Comparison of ENCODE assay signal across 8 cellular contexts in genomic region chr3:115922681-115923347, GRCh38.
A peak's percentile ranks its signal among the peaks of the same experiment; 100 is the strongest.
DNase-seq lines count a peak whose midpoint lies in the region; ATAC-seq, FAIRE-seq and TF ChIP-seq lines count a peak whose summit lies in the region.
"Had no signal": no experiment of that assay in that cellular context is flagged by ENCODE, and none has a peak within 500 bp of the region (broad histone marks: within the 10 kb centered on the region; RNA-seq: fewer than 3 reads in every experiment).

No MANE protein-coding gene starts in this region.

- in situ Hi-C loops in GM12878 (cut with MboI) = no loop called here

- SMC1A ChIA-PET in GM12878 (lab: Charles Lee; ENCODE audit: uncharacterized antibody, unreplicated experiment) = interaction anchor here (0.6 to 2.5 kb wide), 3 partner anchors 9 to 136 kb away, joined by 3 to 14 read pairs (median 4); no protein-coding TSS in a partner anchor

- H2AFZ ChIP-seq in GM12878 (ENCODE audit: control insufficient read depth, low read depth, low read length) (no peak overlapping the region), neural cell (ENCODE audit: low read depth, low read length) (no peak overlapping the region)

- POLR2A ChIA-PET in GM12878 (lab: Charles Lee) = no interaction called here

- no peaks in the 10 kb centered on the region for H3K36me3 ChIP-seq in GM12878 (ENCODE audit: control insufficient read depth in 2 of 2, insufficient read depth in 2 of 2, low read length in 1 of 2)
- H3K36me3 ChIP-seq in neural cell (ENCODE audit: insufficient read depth, low read length) = no peaks in the 10 kb centered on the region
- H3K36me3 ChIP-seq in esophagus squamous epithelium = no peaks in the 10 kb centered on the region

- H3K27me3 ChIP-seq in GM12878 (replicated peaks in 1 of 2; ENCODE audit: control insufficient read depth in 2 of 2, insufficient read depth in 2 of 2, low read length in 1 of 2) (no peaks in the 10 kb centered on the region), neural cell (ENCODE audit: insufficient read depth, low read depth, low read length) (no peaks in the 10 kb centered on the region), esophagus squamous epithelium (peaks cover 0 to 5% (median 0%) of the 10 kb centered on the region in 4 donors)

- TF ChIP-seq POLR2A in GM12878 (IDR thresholded peaks at IDR 0.05; ENCODE audit: low read depth, low read length) (no peak), esophagus squamous epithelium (IDR thresholded peaks at IDR 0.05) (no peak)

- no TSS peak for BruUV-seq in GM12878 (replicated peaks; lab: Mats Ljungman, UMichigan)

- FAIRE-seq in GM12878 (lab: Jason Lieb, UNC) = peak; percentile 52

- CTCF ChIA-PET in GM12878 (lab: Yijun Ruan, JAX) = interaction anchor here (1.1 to 1.7 kb wide), 5 partner anchors 9 to 89 kb away, joined by 3 to 7 read pairs (median 3); no protein-coding TSS in a partner anchor

- WGBS in GM12878 (ENCODE audit: insufficient coverage, insufficient replicate concordance, low lambda C conversion rate, missing lambda C conversion rate) = 37% methylated on average over 1 of the region's 1 CpG
- WGBS in esophagus squamous epithelium, 2 donors = 82 to 100% methylated on average over 1 of the region's 1 CpG

- H3K4me2 ChIP-seq in GM12878 (ENCODE audit: control insufficient read depth, insufficient read depth) = no peak overlapping the region
- no peak overlapping the region for H3K4me2 ChIP-seq in neural cell (ENCODE audit: low read length)

- H3K27ac ChIP-seq in GM12878 (ENCODE audit: control insufficient read depth, insufficient read depth) (no peak overlapping the region), neural cell (ENCODE audit: low read length) (no peak overlapping the region), esophagus squamous epithelium (no peak overlapping the region)

- H3K9ac ChIP-seq in GM12878 (ENCODE audit: control insufficient read depth, insufficient read depth, low read length) (no peak overlapping the region), neural cell (ENCODE audit: low read length) (no peak overlapping the region)

- no peaks in the 10 kb centered on the region for H3F3A ChIP-seq in neural cell (ENCODE audit: insufficient read depth, low read length, poor library complexity, severe bottlenecking)

- TF ChIP-seq EP300 in Ishikawa (IDR thresholded peaks at IDR 0.05; ENCODE audit: borderline replicate concordance) = no peak
- no peak for TF ChIP-seq EP300 in GM12878 (IDR thresholded peaks at IDR 0.05; ENCODE audit: borderline replicate concordance in 1 of 2, control insufficient read depth in 1 of 2, low read depth in 2 of 2, low read length in 2 of 2)
- no peak for TF ChIP-seq EP300 in neural cell (conservative IDR thresholded peaks at IDR 0.05; ENCODE audit: poor library complexity, severe bottlenecking)

- ATAC-seq in GM12878 = peak; percentile 73

- H4K20me1 ChIP-seq in GM12878 (ENCODE audit: control insufficient read depth, insufficient read depth) (no peaks in the 10 kb centered on the region), neural cell (ENCODE audit: insufficient read depth) (no peaks in the 10 kb centered on the region)

- peak; percentile 30; the same call in 1 of the 2 replicates for TF ChIP-seq RAD21 in Ishikawa (IDR thresholded peaks at IDR 0.05; ENCODE audit: low read depth)
- peak; percentile 22; the same call in 1 of the 2 replicates for TF ChIP-seq RAD21 in GM12878 (IDR thresholded peaks at IDR 0.05; ENCODE audit: insufficient read depth, low read depth, low read length)
- peak; percentile 22 for TF ChIP-seq RAD21 in neural cell (conservative IDR thresholded peaks at IDR 0.05)

- no peaks in the 10 kb centered on the region for H3K79me2 ChIP-seq in GM12878 (ENCODE audit: control insufficient read depth, insufficient read depth, low read length)
- no peaks in the 10 kb centered on the region for H3K79me2 ChIP-seq in neural cell (replicated peaks; ENCODE audit: insufficient read depth, low read length)

- no peaks in the 10 kb centered on the region for H3K9me2 ChIP-seq in neural cell (ENCODE audit: insufficient read depth, low read length)

- H3K4me3 ChIP-seq in GM12878 (no peak overlapping the region), neural cell (ENCODE audit: low read length) (no peak overlapping the region), esophagus squamous epithelium (no peak overlapping the region)

- TF ChIP-seq CTCF in GM12874 (IDR thresholded peaks at IDR 0.05; ENCODE audit: insufficient read depth, low read depth, low read length) = peak; percentile 44; the same call in 1 of the 2 replicates
- TF ChIP-seq CTCF in GM12878 (IDR thresholded peaks at IDR 0.05 in 2 of 3, conservative IDR thresholded peaks at IDR 0.05 in 1 of 3; ENCODE audit: control insufficient read depth in 2 of 3, extremely low read depth in 1 of 3, insufficient read depth in 1 of 3, low read depth in 3 of 3, low read length in 3 of 3) = peak; percentile 32 to 48 (median 40); a peak in 4 of 6 replicates
- TF ChIP-seq CTCF in neural cell (IDR thresholded peaks at IDR 0.05; ENCODE audit: poor library complexity, severe bottlenecking) = peak; percentile 39
- TF ChIP-seq CTCF in esophagus squamous epithelium (IDR thresholded peaks at IDR 0.05) = peak in 3 of 6 experiments; percentile 13 to 48 (median 19)

- RAD21 ChIA-PET in GM12878 (lab: Charles Lee; ENCODE audit: unreplicated experiment) = no interaction called here

- H3K9me3 ChIP-seq in GM12878 (replicated peaks; ENCODE audit: control insufficient read depth, insufficient read depth, low read length) (no peaks in the 10 kb centered on the region), neural cell (ENCODE audit: low read length) (no peaks in the 10 kb centered on the region), esophagus squamous epithelium (peaks cover 0 to 8% (median 0%) of the 10 kb centered on the region in 3 donors)

- no peak for DNase-seq in GM12878 (ENCODE audit: low read depth, low spot score)
- no peak for DNase-seq in esophagus squamous epithelium (lab: John Stamatoyannopoulos, UW)
- DNase-seq in activated CD4-positive, alpha-beta T cell treated with anti-CD3 and anti-CD28 coated beads, Interleukin-2, amount 50 U/mL, for 48 hours = no peak
- no peak for DNase-seq in mucosa of gallbladder (ENCODE audit: low spot score)
- DNase-seq: cortex of kidney had no signal

- intact Hi-C loops in GM12878 (cut with micrococcal nuclease; ENCODE audit: unreplicated experiment) = no loop called here
- intact Hi-C loops in esophagus squamous epithelium (cut with DNase I) = no loop called here

- no peaks in the 10 kb centered on the region for H3K4me1 ChIP-seq in GM12878 (ENCODE audit: control insufficient read depth, insufficient read depth, low read length)
- no peaks in the 10 kb centered on the region for H3K4me1 ChIP-seq in esophagus squamous epithelium

TF ChIP-seq in Ishikawa, 13 proteins besides CTCF, POLR2A, EP300 and RAD21:
- no peak for TF ChIP-seq MAX (IDR thresholded peaks at IDR 0.05)
- no peak for TF ChIP-seq YY1 (IDR thresholded peaks at IDR 0.05; ENCODE audit: low read depth)

TF ChIP-seq in GM12878, 131 proteins besides CTCF, POLR2A, EP300 and RAD21 (continues in another document):
- no peak for TF ChIP-seq USF2 (IDR thresholded peaks at IDR 0.05; ENCODE audit: borderline replicate concordance, low read depth, low read length)
- TF ChIP-seq BCL3 (IDR thresholded peaks at IDR 0.05; ENCODE audit: borderline replicate concordance, insufficient read depth, low read depth, low read length, poor library complexity, severe bottlenecking) = no peak
- no peak for TF ChIP-seq PML (IDR thresholded peaks at IDR 0.05; ENCODE audit: low read length)
- TF ChIP-seq BRCA1 (IDR thresholded peaks at IDR 0.05; ENCODE audit: low read depth, low read length) = no peak
- no peak for TF ChIP-seq MYB (IDR thresholded peaks at IDR 0.05; ENCODE audit: borderline replicate concordance, low read depth, low read length)

TF ChIP-seq in neural cell, 6 proteins besides CTCF, POLR2A, EP300 and RAD21:
- no peak for TF ChIP-seq EZH2 (IDR thresholded peaks at IDR 0.05; ENCODE audit: borderline replicate concordance, insufficient read depth, low read length, poor library complexity, severe bottlenecking)
- TF ChIP-seq MXI1 (conservative IDR thresholded peaks at IDR 0.05; ENCODE audit: poor library complexity, severe bottlenecking) = no peak
- no peak for TF ChIP-seq REST (IDR thresholded peaks at IDR 0.05; ENCODE audit: borderline replicate concordance)
- TF ChIP-seq POLR2AphosphoS5 (IDR thresholded peaks at IDR 0.05) = no peak
- no peak for TF ChIP-seq TAF1 (IDR thresholded peaks at IDR 0.05; ENCODE audit: low read depth)
- TF ChIP-seq SMC3 (conservative IDR thresholded peaks at IDR 0.05; ENCODE audit: poor library complexity) = no peak
